Comparison of ENCODE assay signal across 13 cellular contexts in genomic region chr10:82943142-82943541, GRCh38.
"Had no signal": no experiment of that assay in that cellular context is flagged by ENCODE, and none has a peak within 500 bp of the region (broad histone marks: within the 10 kb centered on the region; RNA-seq: fewer than 3 reads in every experiment).

No MANE protein-coding gene starts in this region.

- H3K4me1 Mint-ChIP-seq: activated naive CD8-positive, alpha-beta T cell treated with anti-CD3 and anti-CD28 coated beads, Interleukin-2, amount 50 U/mL, for 24 hours; stimulated activated effector memory CD8-positive, alpha-beta T cell treated with anti-CD3 and anti-CD28 coated beads, Interleukin-12 subunit alpha, Interleukin-12 subunit beta, amount 100 ng/mL, for 72 hours had no signal

- H3K36me3 Mint-ChIP-seq: stimulated activated effector memory CD8-positive, alpha-beta T cell treated with anti-CD3 and anti-CD28 coated beads, Interleukin-12 subunit alpha, Interleukin-12 subunit beta, amount 100 ng/mL, for 72 hours had no signal

- ATAC-seq: activated naive CD8-positive, alpha-beta T cell treated with anti-CD3 and anti-CD28 coated beads, Interleukin-2, amount 50 U/mL, for 24 hours; stimulated activated effector memory CD8-positive, alpha-beta T cell treated with anti-CD3 and anti-CD28 coated beads, Interleukin-12 subunit alpha, Interleukin-12 subunit beta, amount 100 ng/mL, for 72 hours had no signal

- DNase-seq: activated CD4-positive, alpha-beta T cell treated with anti-CD3 and anti-CD28 coated beads for 1 hour; activated CD4-positive, alpha-beta T cell treated with anti-CD3 and anti-CD28 coated beads, Interleukin-2, amount 50 U/mL, for 4 hours; activated naive CD4-positive, alpha-beta T cell treated with Interleukin-2 at 50 U/mL for 16 hours; activated naive CD8-positive, alpha-beta T cell treated with anti-CD3 and anti-CD28 coated beads, Interleukin-2, amount 50 U/mL, for 24 hours; activated T-cell treated with anti-CD3 and anti-CD28 coated beads for 4 hours; right lobe of liver; stimulated activated CD4-positive, alpha-beta T cell treated with anti-CD3 and anti-CD28 coated beads, Interleukin-12 subunit alpha, Interleukin-12 subunit beta, amount 100 ng/mL, for 4 hours; stimulated activated CD4-positive, alpha-beta T cell treated with anti-CD3 and anti-CD28 coated beads, Interleukin-2, amount 100 ng/mL, for 24 hours had no signal

- H3K27me3 Mint-ChIP-seq: activated naive CD8-positive, alpha-beta T cell treated with anti-CD3 and anti-CD28 coated beads, Interleukin-2, amount 50 U/mL, for 24 hours had no signal

- H3K27ac Mint-ChIP-seq: activated naive CD8-positive, alpha-beta T cell treated with anti-CD3 and anti-CD28 coated beads, Interleukin-2, amount 50 U/mL, for 24 hours; stimulated activated effector memory CD8-positive, alpha-beta T cell treated with anti-CD3 and anti-CD28 coated beads, Interleukin-12 subunit alpha, Interleukin-12 subunit beta, amount 100 ng/mL, for 72 hours had no signal

- H3K27ac ChIP-seq: cardiac muscle cell, prostate gland, right lobe of liver, thyroid gland, VCaP had no signal

- H3K4me3 ChIP-seq: cardiac muscle cell, prostate gland, right lobe of liver, thyroid gland had no signal

- H3K4me3 Mint-ChIP-seq: activated naive CD8-positive, alpha-beta T cell treated with anti-CD3 and anti-CD28 coated beads, Interleukin-2, amount 50 U/mL, for 24 hours; stimulated activated effector memory CD8-positive, alpha-beta T cell treated with anti-CD3 and anti-CD28 coated beads, Interleukin-12 subunit alpha, Interleukin-12 subunit beta, amount 100 ng/mL, for 72 hours had no signal
